ENCODE assay signal across 12 cellular contexts in the genomic region with DNA sequence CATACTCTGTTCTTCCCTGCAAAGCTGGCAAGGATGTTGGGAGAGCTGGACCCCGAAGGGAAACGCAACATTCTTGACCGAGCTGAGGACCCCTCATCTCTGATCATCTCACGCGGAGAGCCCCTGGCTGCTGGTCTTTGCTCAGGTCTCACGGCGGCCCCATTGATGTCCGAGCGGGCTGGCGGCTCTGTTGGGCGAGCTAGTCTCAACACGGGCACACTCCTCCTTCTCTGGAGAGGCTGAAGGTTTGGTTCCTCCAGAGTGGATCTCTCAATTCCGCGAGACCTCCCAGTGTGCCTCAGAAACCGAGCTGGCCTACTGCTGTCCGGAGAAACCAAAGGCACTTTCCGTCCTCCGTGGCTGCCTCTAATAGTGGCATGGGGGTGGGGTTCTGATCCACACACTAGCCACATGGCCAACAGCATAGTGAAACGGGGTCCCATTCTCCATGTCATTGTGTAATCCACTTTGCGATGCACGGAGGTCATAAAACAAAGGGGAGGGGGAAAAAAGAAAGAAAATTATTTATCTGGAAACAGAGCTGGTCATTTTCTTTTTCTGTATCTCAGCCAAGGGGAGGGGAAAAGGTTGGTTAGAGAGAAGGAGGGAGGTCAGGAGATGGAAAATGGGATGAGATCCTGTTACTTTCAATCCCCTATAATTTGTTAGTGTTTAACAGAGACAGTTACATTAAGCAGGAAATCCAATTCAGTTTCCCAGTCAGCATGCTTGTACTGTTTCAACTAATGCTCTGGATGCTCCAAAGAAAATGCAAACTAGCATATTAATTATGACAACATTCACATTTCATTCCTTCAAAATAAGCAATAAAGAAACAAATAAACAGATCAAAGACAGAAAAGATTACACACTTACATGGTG. TPM values are rescaled to one million over a fixed set of nuclear protein-coding genes. Genes with fewer than 3 reads are reported as not detected.
DNase-seq lines count a peak whose midpoint lies in the region; ATAC-seq and TF ChIP-seq lines count a peak whose summit lies in the region.
"Had no signal": no experiment of that assay in that cellular context is flagged by ENCODE, and none has a peak within 500 bp of the region (broad histone marks: within the 10 kb centered on the region; RNA-seq: fewer than 3 reads in every experiment).

No MANE protein-coding gene starts in this region.

- H3K27ac ChIP-seq in ascending aorta (peak overlapping the region; percentile 77 to 83), heart right ventricle (peak overlapping the region in 9 of 10 donors; percentile 58 to 90 (median 69)), sigmoid colon (peak overlapping the region; percentile 80 to 86 (median 84))

- peaks cover 3 to 38% of the 10 kb centered on the region in 2 donors for H3K4me1 ChIP-seq in ascending aorta
- peaks cover 0 to 41% (median 25%) of the 10 kb centered on the region in 9 donors for H3K4me1 ChIP-seq in heart right ventricle
- peaks cover 0 to 82% (median 76%) of the 10 kb centered on the region in 4 donors for H3K4me1 ChIP-seq in sigmoid colon

- no peak for TF ChIP-seq EP300 in sigmoid colon (IDR thresholded peaks at IDR 0.05)

- H3K36me3 ChIP-seq in ascending aorta (no peaks in the 10 kb centered on the region), heart right ventricle (no peaks in the 10 kb centered on the region), sigmoid colon (no peaks in the 10 kb centered on the region)

- TF ChIP-seq CTCF in AG10803 (conservative IDR thresholded peaks at IDR 0.05; ENCODE audit: low read length) (no peak), ascending aorta (IDR thresholded peaks at IDR 0.05) (no peak), heart right ventricle (IDR thresholded peaks at IDR 0.05) (no peak), sigmoid colon (IDR thresholded peaks at IDR 0.05) (no peak)

- H3K9me3 ChIP-seq in ascending aorta (no peaks in the 10 kb centered on the region), heart right ventricle (no peaks in the 10 kb centered on the region), sigmoid colon (no peaks in the 10 kb centered on the region)

- 87% methylated on average over 21 of the region's 21 CpGs for WGBS in heart right ventricle, 2 donors
- 85 to 87% methylated on average over 21 of the region's 21 CpGs for WGBS in sigmoid colon, 2 donors

- TF ChIP-seq POLR2A in sigmoid colon (IDR thresholded peaks at IDR 0.05): no peak

- intact Hi-C loops in ascending aorta (cut with DNase I) (loop anchor here (2.0 to 5.0 kb wide), 2 partner anchors 57 to 77 kb away; partner anchors contain the start of gene SLC35A5), heart right ventricle (cut with DNase I) (loop anchor here (2.0 to 10.0 kb wide), 9 partner anchors 55 to 1325 kb away; partner anchors contain the start of gene CD200R1 (in 3 of the 10)), sigmoid colon (cut with DNase I) (loop anchor here (2.0 to 10.0 kb wide), 8 partner anchors 57 to 765 kb away; partner anchors contain the start of genes ATG3, GTPBP8 and SLC35A5)

- DNase-seq in AG10803 (ENCODE audit: low read depth) (peak; percentile 66), ascending aorta (ENCODE audit: low spot score in 2 of 2) (no peak), heart right ventricle (no peak), sigmoid colon (peak; percentile 76), HUDEP-2 (lab: John Stamatoyannopoulos, UW; ENCODE audit: unreplicated experiment in 76 of 76) (no peak), islet precursor cell (no peak)
- DNase-seq: activated CD4-positive, alpha-beta T cell treated with anti-CD3 and anti-CD28 coated beads for 1 hour; MV-4-11; NCI-H510A treated with DMSO at 0.1 percent for 48 hours had no signal

- H3K27me3 ChIP-seq in ascending aorta: no peaks in the 10 kb centered on the region
- peaks cover 0 to 19% (median 9%) of the 10 kb centered on the region in 7 donors for H3K27me3 ChIP-seq in heart right ventricle
- no peaks in the 10 kb centered on the region for H3K27me3 ChIP-seq in sigmoid colon

- H3K4me3 ChIP-seq in AG10803 (ENCODE audit: low read length): peak overlapping the region; percentile 88
- peak overlapping the region; percentile 46 to 56 for H3K4me3 ChIP-seq in ascending aorta
- peak overlapping the region in 9 of 10 donors; percentile 34 to 57 (median 52) for H3K4me3 ChIP-seq in heart right ventricle
- H3K4me3 ChIP-seq in sigmoid colon: peak overlapping the region; percentile 17 to 51 (median 44)

- no peak for ATAC-seq in heart right ventricle
- no peak for ATAC-seq in HG02571 (IDR thresholded peaks at IDR 0.05; ENCODE audit: unreplicated experiment)
- ATAC-seq in HG03571 (IDR thresholded peaks at IDR 0.05; ENCODE audit: unreplicated experiment): no peak

RNA-seq across cellular contexts. Expression of gene CCDC80, which starts 1.3 kb away (rescaled TPM):
- total RNA-seq in ascending aorta (160 TPM), heart right ventricle (100 to 1,000 TPM in 5 of 10 donors, 10 to 100 TPM in 5; 38.6 to 223 (median 99.3) TPM), sigmoid colon (100 to 1,000 TPM in 1 of 4 donors, 10 to 100 TPM in 3; 18.8 to 201 (median 43.8) TPM)
- polyA plus RNA-seq in heart right ventricle (10 to 100 TPM; 19.8 to 28.7 TPM), sigmoid colon (10 to 100 TPM in 2 of 3 donors, 1 to 10 TPM in 1; 1.8 to 30.0 (median 12.1) TPM)
- total RNA-seq: activated T-helper 2 cell treated with anti-CD3 and anti-CD28 coated beads, Interferon-gamma antibody, Interleukin-2, Interleukin-4, amounts not matched to agents 10 μg/mL and 5 μg/mL and 100 μg/mL, durations not matched to agents 14 hours and 24 hours and 36 hours had no signal

Comparison
In these comparisons a context has a peak if more than half of its experiments do, and no peak if none do; other contexts are left out.
1. DNase-seq: peak in AG10803 (single experiment) and sigmoid colon (single experiment); none in ascending aorta (0 of 2), heart right ventricle (0 of 2), HUDEP-2 (0 of 76) and islet precursor cell (single experiment).
2. Peak in every context shown above with its lines, with median percentiles within 50 percentile points of each other: H3K4me3 ChIP-seq and H3K27ac ChIP-seq.